1 cellular context compared by ENCODE assay signal in genomic region chr3:9944271-9944670, GRCh38.
TF ChIP-seq lines count a peak whose summit lies in the region.

No MANE protein-coding gene starts in this region.

TF ChIP-seq in HepG2, 621 proteins besides CTCF, POLR2A, EP300 and RAD21:
- TF ChIP-seq ZIK1 (CRISPR knock-in tag; IDR thresholded peaks at IDR 0.05; ENCODE audit: borderline replicate concordance, low read depth), result no peak
- TF ChIP-seq ZSCAN30 (CRISPR knock-in tag; IDR thresholded peaks at IDR 0.05), result no peak
- no peak for TF ChIP-seq MED8 (CRISPR knock-in tag; IDR thresholded peaks at IDR 0.05; ENCODE audit: insufficient replicate concordance)
- TF ChIP-seq AGO2 (optimal IDR thresholded peaks at IDR 0.05; ENCODE audit: low read depth, low read length), result peak; percentile 50
- no peak for TF ChIP-seq KLF15 (CRISPR knock-in tag; IDR thresholded peaks at IDR 0.05; ENCODE audit: borderline replicate concordance)
- TF ChIP-seq, protein P1, sequence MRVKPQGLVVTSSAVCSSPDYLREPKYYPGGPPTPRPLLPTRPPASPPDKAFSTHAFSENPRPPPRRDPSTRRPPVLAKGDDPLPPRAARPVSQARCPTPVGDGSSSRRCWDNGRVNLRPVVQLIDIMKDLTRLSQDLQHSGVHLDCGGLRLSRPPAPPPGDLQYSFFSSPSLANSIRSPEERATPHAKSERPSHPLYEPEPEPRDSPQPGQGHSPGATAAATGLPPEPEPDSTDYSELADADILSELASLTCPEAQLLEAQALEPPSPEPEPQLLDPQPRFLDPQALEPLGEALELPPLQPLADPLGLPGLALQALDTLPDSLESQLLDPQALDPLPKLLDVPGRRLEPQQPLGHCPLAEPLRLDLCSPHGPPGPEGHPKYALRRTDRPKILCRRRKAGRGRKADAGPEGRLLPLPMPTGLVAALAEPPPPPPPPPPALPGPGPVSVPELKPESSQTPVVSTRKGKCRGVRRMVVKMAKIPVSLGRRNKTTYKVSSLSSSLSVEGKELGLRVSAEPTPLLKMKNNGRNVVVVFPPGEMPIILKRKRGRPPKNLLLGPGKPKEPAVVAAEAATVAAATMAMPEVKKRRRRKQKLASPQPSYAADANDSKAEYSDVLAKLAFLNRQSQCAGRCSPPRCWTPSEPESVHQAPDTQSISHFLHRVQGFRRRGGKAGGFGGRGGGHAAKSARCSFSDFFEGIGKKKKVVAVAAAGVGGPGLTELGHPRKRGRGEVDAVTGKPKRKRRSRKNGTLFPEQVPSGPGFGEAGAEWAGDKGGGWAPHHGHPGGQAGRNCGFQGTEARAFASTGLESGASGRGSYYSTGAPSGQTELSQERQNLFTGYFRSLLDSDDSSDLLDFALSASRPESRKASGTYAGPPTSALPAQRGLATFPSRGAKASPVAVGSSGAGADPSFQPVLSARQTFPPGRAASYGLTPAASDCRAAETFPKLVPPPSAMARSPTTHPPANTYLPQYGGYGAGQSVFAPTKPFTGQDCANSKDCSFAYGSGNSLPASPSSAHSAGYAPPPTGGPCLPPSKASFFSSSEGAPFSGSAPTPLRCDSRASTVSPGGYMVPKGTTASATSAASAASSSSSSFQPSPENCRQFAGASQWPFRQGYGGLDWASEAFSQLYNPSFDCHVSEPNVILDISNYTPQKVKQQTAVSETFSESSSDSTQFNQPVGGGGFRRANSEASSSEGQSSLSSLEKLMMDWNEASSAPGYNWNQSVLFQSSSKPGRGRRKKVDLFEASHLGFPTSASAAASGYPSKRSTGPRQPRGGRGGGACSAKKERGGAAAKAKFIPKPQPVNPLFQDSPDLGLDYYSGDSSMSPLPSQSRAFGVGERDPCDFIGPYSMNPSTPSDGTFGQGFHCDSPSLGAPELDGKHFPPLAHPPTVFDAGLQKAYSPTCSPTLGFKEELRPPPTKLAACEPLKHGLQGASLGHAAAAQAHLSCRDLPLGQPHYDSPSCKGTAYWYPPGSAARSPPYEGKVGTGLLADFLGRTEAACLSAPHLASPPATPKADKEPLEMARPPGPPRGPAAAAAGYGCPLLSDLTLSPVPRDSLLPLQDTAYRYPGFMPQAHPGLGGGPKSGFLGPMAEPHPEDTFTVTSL (CRISPR knock-in tag; IDR thresholded peaks at IDR 0.05; ENCODE audit: borderline replicate concordance), result no peak
